11 cellular contexts compared by ENCODE assay signal in genomic region chr16:86951831-86952598, GRCh38.
A peak's percentile ranks its signal among the peaks of the same experiment; 100 is the strongest.
DNase-seq lines count a peak whose midpoint lies in the region; ATAC-seq and TF ChIP-seq lines count a peak whose summit lies in the region.
"Had no signal": no experiment of that assay in that cellular context is flagged by ENCODE, and none has a peak within 500 bp of the region (broad histone marks: within the 10 kb centered on the region; RNA-seq: fewer than 3 reads in every experiment).

No MANE protein-coding gene starts in this region.

- ATAC-seq in lung (ENCODE audit: insufficient read depth, low FRiP score), result peak; percentile 6
- no peak for ATAC-seq in GM21423 (IDR thresholded peaks at IDR 0.05; ENCODE audit: unreplicated experiment)
- ATAC-seq: gastroesophageal sphincter had no signal

- WGBS in lung, 2 donors, result 79 to 86% methylated on average over 13 of the region's 13 CpGs

- TF ChIP-seq CTCF in coronary artery (IDR thresholded peaks at IDR 0.05) (no peak), lung (IDR thresholded peaks at IDR 0.05; ENCODE audit: control extremely low read depth, extremely low read depth) (no peak)

- H3K4me3 ChIP-seq in coronary artery (no peak overlapping the region), lung (no peak overlapping the region)
- H3K4me3 ChIP-seq: gastroesophageal sphincter, neural progenitor cell had no signal

- H3K27ac ChIP-seq in coronary artery, result peak overlapping the region; percentile 13 to 78
- H3K27ac ChIP-seq in lung (ENCODE audit: low read depth in 1 of 2, low read length in 1 of 2), result no peak overlapping the region
- H3K27ac ChIP-seq: gastroesophageal sphincter, neural progenitor cell had no signal

- peaks cover 7% of the 10 kb centered on the region for H3K27me3 ChIP-seq in lung (ENCODE audit: control insufficient read depth, insufficient read depth)
- H3K27me3 ChIP-seq: neural progenitor cell had no signal

- no peaks in the 10 kb centered on the region for H3K36me3 ChIP-seq in lung (ENCODE audit: control insufficient read depth in 2 of 2, insufficient read depth in 2 of 2, low read length in 2 of 2)
- H3K36me3 ChIP-seq: gastroesophageal sphincter, neural progenitor cell had no signal

- CTCF ChIA-PET in HEK293T (lab: Yijun Ruan, JAX), result no interaction called here

- DNase-seq in AG20443 (ENCODE audit: low spot score) (peak; percentile 86), MV-4-11 (lab: John Stamatoyannopoulos, UW) (peak; percentile 98), coronary artery (ENCODE audit: low spot score) (no peak), lung (ENCODE audit: low spot score) (no peak), NCI-H446 treated with DMSO at 0.1 percent for 48 hours (lab: John Stamatoyannopoulos, UW) (no peak), HEK293T (ENCODE audit: extremely low spot score) (no peak)
- DNase-seq in stimulated activated CD4-positive, alpha-beta T cell treated with anti-CD3 and anti-CD28 coated beads, Interleukin-2, amount 100 ng/mL, for 48 hours, result no peak
- DNase-seq: NCI-H2081 treated with DMSO at 0.1 percent for 48 hours had no signal

- POLR2A ChIA-PET in HEK293T (lab: Yijun Ruan, JAX), result no interaction called here

- peaks cover 0 to 16% of the 10 kb centered on the region in 2 donors for H3K9me3 ChIP-seq in lung (ENCODE audit: control insufficient read depth in 2 of 2, insufficient read depth in 1 of 2, low read length in 1 of 2)
- H3K9me3 ChIP-seq: gastroesophageal sphincter had no signal

- H3K4me1 ChIP-seq in lung (ENCODE audit: control insufficient read depth in 2 of 2, insufficient read depth in 2 of 2, low read length in 2 of 2), result peaks cover 0 to 2% of the 10 kb centered on the region in 2 donors
- H3K4me1 ChIP-seq: gastroesophageal sphincter had no signal

TF ChIP-seq in HEK293T, 16 proteins besides CTCF, POLR2A, EP300 and RAD21:
- TF ChIP-seq FOXM1 (IDR thresholded peaks at IDR 0.05; ENCODE audit: borderline replicate concordance), result no peak

Comparison
In these comparisons a context has a peak if more than half of its experiments do, and no peak if none do; other contexts are left out.
1. DNase-seq: peak in AG20443 (single experiment) and MV-4-11 (single experiment); none in coronary artery (single experiment), lung (single experiment), NCI-H446 treated with DMSO at 0.1 percent for 48 hours (single experiment), HEK293T (single experiment) and stimulated activated CD4-positive, alpha-beta T cell treated with anti-CD3 and anti-CD28 coated beads, Interleukin-2, amount 100 ng/mL, for 48 hours (0 of 2).
2. H3K27ac ChIP-seq: peak in coronary artery (2 of 2); none in lung (0 of 2).